12 cellular contexts compared by ENCODE assay signal in genomic region chr10:133667446-133667845, GRCh38. TPM values are rescaled to one million over a fixed set of nuclear protein-coding genes. Genes with fewer than 3 reads are reported as not detected.
DNase-seq lines count a peak whose midpoint lies in the region; ATAC-seq, FAIRE-seq and TF ChIP-seq lines count a peak whose summit lies in the region.
"Not testable (repeated sequence)": the region's sequence is repeated elsewhere in the genome, so short reads cannot be mapped to it uniquely, and the experiment has no call there.
"Had no signal": no experiment of that assay in that cellular context is flagged by ENCODE, and none has a peak within 500 bp of the region (broad histone marks: within the 10 kb centered on the region; RNA-seq: fewer than 3 reads in every experiment).

No MANE protein-coding gene starts in this region.

- in situ Hi-C loops in HepG2 (cut with HindIII; ENCODE audit: extremely low pct_ligation_motif_present, low pct_unique_long_range_greater_than_20kb), result not testable (repeated sequence)

- peaks cover 13% of the 10 kb centered on the region for H3K27me3 Mint-ChIP-seq in T-helper 17 cell
- H3K27me3 Mint-ChIP-seq in stimulated activated naive CD8-positive, alpha-beta T cell treated with anti-CD3 and anti-CD28 coated beads, Interleukin-15, amount 100 ng/mL, for 72 hours, result peaks cover 14% of the 10 kb centered on the region

- H3K27me3 ChIP-seq in HepG2 (ENCODE audit: control insufficient read depth in 1 of 2, insufficient read depth in 2 of 2, low read length in 2 of 2), result not testable (repeated sequence)

- not testable (repeated sequence) for H3K4me2 ChIP-seq in HepG2 (ENCODE audit: low read depth, low read length)

- CTCF ChIA-PET in HepG2 (lab: Yijun Ruan, JAX; ENCODE audit: low intra/inter-chr PET ratio, low total read pairs), result not testable (repeated sequence)

- TF ChIP-seq CTCF in HepG2 (CRISPR knock-in tag; IDR thresholded peaks at IDR 0.05); mucosa of descending colon (IDR thresholded peaks at IDR 0.05): not testable (repeated sequence)

- no CpG with 5 or more reads among the region's 40 CpGs for WGBS in HepG2 (ENCODE audit: low lambda C conversion rate)

- POLR2A ChIA-PET in HepG2 (lab: Yijun Ruan, JAX), result not testable (repeated sequence)

- intact Hi-C loops in left ventricle myocardium superior (cut with micrococcal nuclease); HepG2 (cut with micrococcal nuclease; ENCODE audit: unreplicated experiment); mucosa of descending colon (cut with DNase I, micrococcal nuclease); sciatic nerve (cut with DNase I): not testable (repeated sequence)

- not testable (repeated sequence) for H3K27ac ChIP-seq in HepG2 (ENCODE audit: extremely low read length, insufficient read depth, low read length)

- H3K27ac Mint-ChIP-seq in T-helper 17 cell; stimulated activated naive CD8-positive, alpha-beta T cell treated with anti-CD3 and anti-CD28 coated beads, Interleukin-15, amount 100 ng/mL, for 72 hours: not testable (repeated sequence)

- H3K4me3 ChIP-seq in HepG2 (replicated peaks in 1 of 3; ENCODE audit: insufficient read depth in 1 of 3, low read depth in 2 of 3, low read length in 3 of 3); mucosa of descending colon: not testable (repeated sequence)

- TF ChIP-seq POLR2A in HepG2 (IDR thresholded peaks at IDR 0.05; ENCODE audit: insufficient read depth in 1 of 2, low read depth in 2 of 2, low read length in 2 of 2), result not testable (repeated sequence)

- not testable (repeated sequence) for H4K20me1 ChIP-seq in HepG2 (ENCODE audit: insufficient read depth, low read length)

- not testable (repeated sequence) for H3K4me1 ChIP-seq in HepG2 (ENCODE audit: insufficient read depth, low read length); mucosa of descending colon (ENCODE audit: low read depth)

- not testable (repeated sequence) for H3K9me3 ChIP-seq in T-helper 17 cell (ENCODE audit: control insufficient read depth, low read length, poor library complexity, severe bottlenecking); HepG2 (ENCODE audit: low read length); mucosa of descending colon

- not testable (repeated sequence) for TF ChIP-seq RAD21 in HepG2 (CRISPR knock-in tag; IDR thresholded peaks at IDR 0.05)

- ATAC-seq in T-helper 17 cell (peak; percentile 28), esophagus mucosa (peak; percentile 70), left ventricle myocardium superior (peak; percentile 37), HepG2 (peak; percentile 71), mucosa of descending colon (peak; percentile 48), sciatic nerve (peak; percentile 82)
- peak; percentile 75 for ATAC-seq in stimulated activated naive CD8-positive, alpha-beta T cell treated with anti-CD3 and anti-CD28 coated beads, Interleukin-15, amount 100 ng/mL, for 72 hours

- H3K36me3 ChIP-seq in HepG2 (replicated peaks in 1 of 2; ENCODE audit: control insufficient read depth in 1 of 2, insufficient read depth in 2 of 2, low read length in 2 of 2); mucosa of descending colon (ENCODE audit: low read depth): not testable (repeated sequence)

- BruUV-seq in HepG2 (replicated peaks; lab: Mats Ljungman, UMichigan), result not testable (repeated sequence)

- H2AFZ ChIP-seq in HepG2 (ENCODE audit: low read length), result not testable (repeated sequence)

- H3K36me3 Mint-ChIP-seq in T-helper 17 cell (ENCODE audit: low read depth), result not testable (repeated sequence)

- H3K79me2 ChIP-seq in HepG2 (ENCODE audit: insufficient read depth, low read length), result not testable (repeated sequence)

- not testable (repeated sequence) for H3K4me3 Mint-ChIP-seq in T-helper 17 cell; stimulated activated naive CD8-positive, alpha-beta T cell treated with anti-CD3 and anti-CD28 coated beads, Interleukin-15, amount 100 ng/mL, for 72 hours

- not testable (repeated sequence) for H3K4me1 Mint-ChIP-seq in T-helper 17 cell; stimulated activated naive CD8-positive, alpha-beta T cell treated with anti-CD3 and anti-CD28 coated beads, Interleukin-15, amount 100 ng/mL, for 72 hours

- DNase-seq in T-helper 17 cell; left ventricle myocardium superior; HepG2 (ENCODE audit: low spot score); mucosa of descending colon; sciatic nerve (ENCODE audit: low spot score); stimulated activated naive CD8-positive, alpha-beta T cell treated with anti-CD3 and anti-CD28 coated beads, Interleukin-15, amount 100 ng/mL, for 72 hours: not testable (repeated sequence)

- FAIRE-seq in HepG2 (lab: Jason Lieb, UNC), result not testable (repeated sequence)

- H3K9me3 Mint-ChIP-seq in stimulated activated naive CD8-positive, alpha-beta T cell treated with anti-CD3 and anti-CD28 coated beads, Interleukin-15, amount 100 ng/mL, for 72 hours, result not testable (repeated sequence)

- H3K9ac ChIP-seq in HepG2 (ENCODE audit: insufficient read depth, low read depth, low read length), result not testable (repeated sequence)

- not testable (repeated sequence) for TF ChIP-seq EP300 in HepG2 (IDR thresholded peaks at IDR 0.05; ENCODE audit: low read depth in 2 of 2, low read length in 2 of 2); HepG2 (CRISPR knock-in tag; IDR thresholded peaks at IDR 0.05; ENCODE audit: borderline replicate concordance)

RNA-seq across cellular contexts. Expression of gene FRG2B, which starts 40.9 kb away (rescaled TPM):
- not detected for total RNA-seq in T-helper 17 cell
- not detected for total RNA-seq in esophagus mucosa
- not detected for total RNA-seq in left ventricle myocardium superior
- not detected in 2 replicates for total RNA-seq in HepG2 (2016; rRNA removed; fragmentation: Illumina TruSeq; extraction: Trizol)
- total RNA-seq in HepG2 (2016; cell fraction: cytosol; rRNA removed; fragmentation: Illumina TruSeq; extraction: Trizol; ENCODE audit: low read depth), result not detected in 2 replicates
- total RNA-seq in HepG2 (2016; cell fraction: insoluble cytoplasmic fraction; rRNA removed; fragmentation: Illumina TruSeq; extraction: Trizol), result not detected in 2 replicates
- not detected in 2 replicates for total RNA-seq in HepG2 (2016; cell fraction: membrane; rRNA removed; fragmentation: Illumina TruSeq; extraction: Trizol)
- total RNA-seq in HepG2 (2016; cell fraction: nucleus; rRNA removed; fragmentation: Illumina TruSeq; extraction: Trizol), result not detected in 2 replicates
- polyA plus RNA-seq in HepG2 (2011; rRNA removed), result not detected in 2 replicates
- not detected in 2 replicates for polyA plus RNA-seq in HepG2 (2011; cell fraction: cytosol; rRNA removed)
- polyA plus RNA-seq in HepG2 (2011; cell fraction: nucleus; rRNA removed), result not detected in 2 replicates
- polyA plus RNA-seq in HepG2 (2012), result not detected in 2 replicates
- not detected in 2 replicates for polyA plus RNA-seq in HepG2 (2016; cell fraction: cytosol; fragmentation: Illumina TruSeq; extraction: Trizol; ENCODE audit: low read depth)
- polyA plus RNA-seq in HepG2 (2016; cell fraction: insoluble cytoplasmic fraction; fragmentation: Illumina TruSeq; extraction: Trizol; ENCODE audit: low read depth), result not detected in 2 replicates
- polyA plus RNA-seq in HepG2 (2016; cell fraction: membrane; fragmentation: Illumina TruSeq; extraction: Trizol; ENCODE audit: low read depth), result not detected in 2 replicates
- polyA plus RNA-seq in HepG2 (2016; cell fraction: nucleus; fragmentation: Illumina TruSeq; extraction: Trizol; ENCODE audit: insufficient read depth, low read depth), result not detected in 2 replicates
- polyA minus RNA-seq in HepG2 (2011; rRNA and poly(A)+ RNA removed; ENCODE audit: low replicate concordance), result 0.54 TPM in 1 of 2 replicates, not detected in the other
- polyA minus RNA-seq in HepG2 (2011; cell fraction: cytosol; rRNA and poly(A)+ RNA removed), result not detected in 2 replicates
- polyA minus RNA-seq in HepG2 (2011; cell fraction: nucleus; rRNA and poly(A)+ RNA removed), result not detected in 2 replicates
- total RNA-seq in mucosa of descending colon, result not detected
- not detected for total RNA-seq in sciatic nerve
- total RNA-seq: Caco-2; CD4-positive, alpha-beta T cell; H1; H9 had no signal
- polyA plus RNA-seq: BJ, H1 had no signal

Comparison
In these comparisons a context has a peak if more than half of its experiments do, and no peak if none do; other contexts are left out.
1. ATAC-seq: peak in every context shown above with its lines; median percentile 82 in sciatic nerve; 75 in stimulated activated naive CD8-positive, alpha-beta T cell treated with anti-CD3 and anti-CD28 coated beads, Interleukin-15, amount 100 ng/mL, for 72 hours; 71 in HepG2; 70 in esophagus mucosa; 48 in mucosa of descending colon; 37 in left ventricle myocardium superior; 28 in T-helper 17 cell.